ENCODE assay signal across 9 cellular contexts in the genomic region with DNA sequence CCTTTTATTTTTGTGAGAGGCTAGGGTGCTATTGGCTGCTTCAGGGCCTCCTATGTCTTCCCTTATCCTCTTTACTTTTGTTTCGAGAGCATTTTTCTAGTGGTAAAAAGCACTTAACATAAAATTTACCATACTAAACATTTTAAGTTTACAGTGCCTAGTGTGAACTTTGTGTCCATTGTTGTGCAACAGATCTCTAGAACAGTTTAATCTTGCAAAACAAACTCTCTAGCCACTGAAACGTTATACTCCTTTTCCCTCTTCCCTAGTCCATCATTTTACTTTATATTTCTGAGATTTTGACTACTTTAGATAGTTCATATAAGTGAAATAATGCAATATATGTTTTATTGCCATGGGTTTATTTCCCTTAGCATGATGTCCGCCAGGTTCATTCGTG.
"Had no signal": no experiment of that assay in that cellular context is flagged by ENCODE, and none has a peak within 500 bp of the region (broad histone marks: within the 10 kb centered on the region; RNA-seq: fewer than 3 reads in every experiment).

No MANE protein-coding gene starts in this region.

- H3K9me3 Mint-ChIP-seq: HFFc6 had no signal

- H3K36me3 ChIP-seq: HAP-1 had no signal

- FAIRE-seq: K562 had no signal

- H3K9ac ChIP-seq: GM23248 had no signal

- H3K4me3 Mint-ChIP-seq: HFFc6 had no signal

- ATAC-seq: HCT116, K562 had no signal

- H3K27ac ChIP-seq: GM23248, HL-60 had no signal

- H2AFZ ChIP-seq: GM23248 had no signal

- H3K4me3 ChIP-seq: GM23248, HAP-1, K562 had no signal

- H3K27ac Mint-ChIP-seq: HFFc6 had no signal

- H3K9me3 ChIP-seq: HAP-1 had no signal

- H3K4me1 ChIP-seq: HAP-1 had no signal

- DNase-seq: GM23248, GOT3, H7, HFFc6, IMR-90 had no signal
